Comparison of ENCODE assay signal across 25 cellular contexts in the genomic region with DNA sequence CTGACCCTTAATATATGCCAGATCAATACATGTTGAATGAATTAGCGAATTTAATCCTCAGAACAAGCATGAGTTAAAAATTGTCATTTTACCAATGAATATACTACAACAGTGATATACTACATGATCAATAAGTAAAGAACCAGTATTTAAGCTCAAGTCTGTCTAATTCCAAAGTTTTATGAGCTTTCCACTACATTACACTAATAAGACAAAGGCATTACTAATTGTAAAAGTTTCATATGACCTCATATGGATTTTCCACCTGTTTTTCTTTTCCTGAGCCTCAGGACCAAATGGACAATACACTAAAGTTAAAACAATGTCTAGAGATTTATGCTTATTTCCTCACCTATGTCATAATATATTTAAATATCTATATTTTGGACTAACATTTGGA.
A peak's percentile ranks its signal among the peaks of the same experiment; 100 is the strongest.
DNase-seq lines count a peak whose midpoint lies in the region; ATAC-seq and TF ChIP-seq lines count a peak whose summit lies in the region.
"Had no signal": no experiment of that assay in that cellular context is flagged by ENCODE, and none has a peak within 500 bp of the region (broad histone marks: within the 10 kb centered on the region; RNA-seq: fewer than 3 reads in every experiment).

No MANE protein-coding gene starts in this region.

- H3K27ac Mint-ChIP-seq in mesothelial cell of epicardium (peak overlapping the region; percentile 79), nephron progenitor cell (no peak overlapping the region)
- H3K27ac Mint-ChIP-seq: activated B cell treated with CpG ODN at 0.5 μM for 24 hours; activated naive CD8-positive, alpha-beta T cell treated with anti-CD3 and anti-CD28 coated beads, Interleukin-2, amount 10 ng/mL, durations not matched to agents 7 days and 5 days; activated T-cell treated with anti-CD3 and anti-CD28 coated beads, Interleukin-2, amount 50 U/mL, for 24 hours; memory B cell had no signal

- peaks cover 47 to 69% of the 10 kb centered on the region in 2 experiments for H3K4me1 ChIP-seq in SK-N-SH (ENCODE audit: control insufficient read depth in 1 of 2, insufficient read depth in 2 of 2, low read depth in 1 of 2, low read length in 1 of 2)

- H3K4me2 ChIP-seq in SK-N-SH: peak overlapping the region; percentile 61

- no peaks in the 10 kb centered on the region for H3K9me3 Mint-ChIP-seq in mesothelial cell of epicardium
- H3K9me3 Mint-ChIP-seq in nephron progenitor cell: no peaks in the 10 kb centered on the region
- H3K9me3 Mint-ChIP-seq: activated B cell treated with CpG ODN at 0.5 μM for 24 hours; activated naive CD8-positive, alpha-beta T cell treated with anti-CD3 and anti-CD28 coated beads, Interleukin-2, amount 10 ng/mL, durations not matched to agents 7 days and 5 days; activated T-cell treated with anti-CD3 and anti-CD28 coated beads, Interleukin-2, amount 50 U/mL, for 24 hours; memory B cell had no signal

- H3K27ac ChIP-seq in SK-N-SH (ENCODE audit: low read depth in 2 of 2, low read length in 1 of 2) (peak overlapping the region; percentile 73 to 95), VCaP (peak overlapping the region; percentile 45; the same call in 1 of the 2 replicates)
- H3K27ac ChIP-seq: HL-60, psoas muscle, transverse colon had no signal

- peaks cover 0 to 2% of the 10 kb centered on the region in 2 experiments for H3K36me3 ChIP-seq in SK-N-SH (replicated peaks in 1 of 2; ENCODE audit: control insufficient read depth in 1 of 2, insufficient read depth in 2 of 2, low read length in 1 of 2)
- H3K36me3 ChIP-seq: transverse colon had no signal

- POLR2A ChIA-PET in SK-N-SH (lab: Yijun Ruan, JAX): interaction anchor here (0.9 to 1.3 kb wide), 2 partner anchors 281 to 525 kb away, joined by 3 to 5 read pairs; no protein-coding TSS in a partner anchor

- peak overlapping the region; percentile 1 for H3K4me3 Mint-ChIP-seq in mesothelial cell of epicardium
- no peak overlapping the region for H3K4me3 Mint-ChIP-seq in nephron progenitor cell
- H3K4me3 Mint-ChIP-seq: activated B cell treated with CpG ODN at 0.5 μM for 24 hours; activated naive CD8-positive, alpha-beta T cell treated with anti-CD3 and anti-CD28 coated beads, Interleukin-2, amount 10 ng/mL, durations not matched to agents 7 days and 5 days; activated T-cell treated with anti-CD3 and anti-CD28 coated beads, Interleukin-2, amount 50 U/mL, for 24 hours; memory B cell had no signal

- H3K36me3 Mint-ChIP-seq in mesothelial cell of epicardium: no peaks in the 10 kb centered on the region
- H3K36me3 Mint-ChIP-seq in nephron progenitor cell (ENCODE audit: low read depth): peaks cover 10% of the 10 kb centered on the region

- no peak for TF ChIP-seq RAD21 in SK-N-SH (IDR thresholded peaks at IDR 0.05; ENCODE audit: low read length)

- 63% methylated on average over 1 of the region's 1 CpG for WGBS in SK-N-SH (ENCODE audit: low lambda C conversion rate)
- 92 to 95% methylated on average over 1 of the region's 1 CpG for WGBS in lower leg skin, 2 donors

- no peak for TF ChIP-seq EP300 in SK-N-SH (IDR thresholded peaks at IDR 0.05; ENCODE audit: borderline replicate concordance in 1 of 2, low read depth in 1 of 2, low read length in 1 of 2)

- H2AFZ ChIP-seq in SK-N-SH (ENCODE audit: low read depth): no peak overlapping the region

- ATAC-seq in SK-N-SH treated with all-trans-retinoic acid at 6 μM for 48 hours: no peak
- no peak for ATAC-seq in left colon
- ATAC-seq: psoas muscle, sciatic nerve had no signal

- no peaks in the 10 kb centered on the region for H3K27me3 ChIP-seq in SK-N-SH (ENCODE audit: insufficient read depth)
- H3K27me3 ChIP-seq: transverse colon had no signal

- H4K20me1 ChIP-seq in SK-N-SH (ENCODE audit: insufficient read depth): no peaks in the 10 kb centered on the region

- H3K79me2 ChIP-seq in SK-N-SH (ENCODE audit: insufficient read depth): no peaks in the 10 kb centered on the region

- H3K27me3 Mint-ChIP-seq in mesothelial cell of epicardium (ENCODE audit: low read depth) (no peaks in the 10 kb centered on the region), nephron progenitor cell (ENCODE audit: low read depth, poor library complexity) (no peaks in the 10 kb centered on the region)
- H3K27me3 Mint-ChIP-seq: activated B cell treated with CpG ODN at 0.5 μM for 24 hours; activated naive CD8-positive, alpha-beta T cell treated with anti-CD3 and anti-CD28 coated beads, Interleukin-2, amount 10 ng/mL, durations not matched to agents 7 days and 5 days; activated T-cell treated with anti-CD3 and anti-CD28 coated beads, Interleukin-2, amount 50 U/mL, for 24 hours; memory B cell had no signal

- H3K9ac ChIP-seq in SK-N-SH: peak overlapping the region; percentile 26; the same call in 1 of the 2 replicates

- CTCF ChIA-PET in SK-N-SH (lab: Yijun Ruan, JAX): interaction anchor here (1.2 to 1.4 kb wide), 3 partner anchors 20 to 94 kb away, joined by 3 to 7 read pairs (median 3); no protein-coding TSS in a partner anchor

- no peak for TF ChIP-seq CTCF in SK-N-SH (IDR thresholded peaks at IDR 0.05)
- TF ChIP-seq CTCF in VCaP (conservative IDR thresholded peaks at IDR 0.05): no peak
- TF ChIP-seq CTCF in mesothelial cell of epicardium (IDR thresholded peaks at IDR 0.05; ENCODE audit: unreplicated experiment): no peak
- no peak for TF ChIP-seq CTCF in nephron progenitor cell (IDR thresholded peaks at IDR 0.05)
- TF ChIP-seq CTCF in lower leg skin (IDR thresholded peaks at IDR 0.05): no peak

- DNase-seq in SK-N-SH: no peak
- no peak for DNase-seq in mesothelial cell of epicardium (ENCODE audit: low spot score in 2 of 2, unreplicated experiment in 2 of 2)
- no peak for DNase-seq in nephron progenitor cell
- no peak for DNase-seq in NCI-H1417 (lab: John Stamatoyannopoulos, UW)
- no peak for DNase-seq in lower leg skin (ENCODE audit: low spot score in 2 of 2)
- DNase-seq in left colon: no peak
- DNase-seq: 8988T; activated B cell treated with CpG ODN at 0.5 μM for 24 hours; activated CD4-positive, alpha-beta T cell treated with anti-CD3 and anti-CD28 coated beads, Interleukin-2, amount 50 U/mL, for 1 hour; activated gamma-delta T cell treated with Interleukin-2 at 50 U/mL for 16 hours; activated naive CD8-positive, alpha-beta T cell treated with anti-CD3 and anti-CD28 coated beads, Interleukin-2, amount 10 ng/mL, durations not matched to agents 7 days and 5 days; activated T-cell treated with anti-CD3 and anti-CD28 coated beads, Interleukin-2, amount 50 U/mL, for 24 hours; aorta; caudate nucleus; KG1; NCI-H1417 treated with DMSO at 0.1 percent for 48 hours; NCI-H2227 treated with DMSO at 0.1 percent for 48 hours; psoas muscle; stimulated activated CD4-positive, alpha-beta T cell treated with anti-CD3 and anti-CD28 coated beads, Interleukin-4, amount 100 ng/mL, for 24 hours; transverse colon had no signal

- H3K9me2 ChIP-seq in SK-N-SH: no peaks in the 10 kb centered on the region

- peaks cover 32% of the 10 kb centered on the region for H3F3A ChIP-seq in SK-N-SH (replicated peaks; ENCODE audit: insufficient read depth)

- peaks cover 88% of the 10 kb centered on the region for H3K4me1 Mint-ChIP-seq in mesothelial cell of epicardium
- H3K4me1 Mint-ChIP-seq in nephron progenitor cell: peaks cover 6% of the 10 kb centered on the region
- H3K4me1 Mint-ChIP-seq: activated B cell treated with CpG ODN at 0.5 μM for 24 hours; activated naive CD8-positive, alpha-beta T cell treated with anti-CD3 and anti-CD28 coated beads, Interleukin-2, amount 10 ng/mL, durations not matched to agents 7 days and 5 days; memory B cell had no signal

- TF ChIP-seq POLR2A in lower leg skin (IDR thresholded peaks at IDR 0.05): no peak

- no peaks in the 10 kb centered on the region for H3K9me3 ChIP-seq in SK-N-SH
- H3K9me3 ChIP-seq: psoas muscle, transverse colon had no signal

- intact Hi-C loops in lower leg skin (cut with DNase I; ENCODE audit: low total_unique reads) (no loop called here), left colon (cut with DNase I, micrococcal nuclease) (no loop called here)

- H3K4me3 ChIP-seq in SK-N-SH (ENCODE audit: low read depth in 2 of 2, low read length in 1 of 2): no peak overlapping the region
- no peak overlapping the region for H3K4me3 ChIP-seq in lower leg skin (ENCODE audit: low read depth, poor library complexity, severe bottlenecking)
- H3K4me3 ChIP-seq: psoas muscle, transverse colon had no signal

TF ChIP-seq in SK-N-SH, 30 proteins besides CTCF, POLR2A, EP300 and RAD21:
- TF ChIP-seq GABPA (IDR thresholded peaks at IDR 0.05; ENCODE audit: low read depth) (no peak), NRF1 (IDR thresholded peaks at IDR 0.05; ENCODE audit: low read depth, low read length) (no peak)

TF ChIP-seq in SK-N-SH treated with all-trans-retinoic acid at 6 μM for 48 hours, 23 proteins besides CTCF, POLR2A, EP300 and RAD21 (continues in another document):
- TF ChIP-seq TOX (CRISPR knock-in tag; IDR thresholded peaks at IDR 0.05; ENCODE audit: borderline replicate concordance): no peak
- TF ChIP-seq, protein P1, sequence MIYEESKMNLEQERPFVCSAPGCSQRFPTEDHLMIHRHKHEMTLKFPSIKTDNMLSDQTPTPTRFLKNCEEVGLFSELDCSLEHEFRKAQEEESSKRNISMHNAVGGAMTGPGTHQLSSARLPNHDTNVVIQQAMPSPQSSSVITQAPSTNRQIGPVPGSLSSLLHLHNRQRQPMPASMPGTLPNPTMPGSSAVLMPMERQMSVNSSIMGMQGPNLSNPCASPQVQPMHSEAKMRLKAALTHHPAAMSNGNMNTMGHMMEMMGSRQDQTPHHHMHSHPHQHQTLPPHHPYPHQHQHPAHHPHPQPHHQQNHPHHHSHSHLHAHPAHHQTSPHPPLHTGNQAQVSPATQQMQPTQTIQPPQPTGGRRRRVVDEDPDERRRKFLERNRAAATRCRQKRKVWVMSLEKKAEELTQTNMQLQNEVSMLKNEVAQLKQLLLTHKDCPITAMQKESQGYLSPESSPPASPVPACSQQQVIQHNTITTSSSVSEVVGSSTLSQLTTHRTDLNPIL (CRISPR knock-in tag; IDR thresholded peaks at IDR 0.05; ENCODE audit: low read depth): no peak
- no peak for TF ChIP-seq TCF4 (CRISPR knock-in tag; IDR thresholded peaks at IDR 0.05; ENCODE audit: borderline replicate concordance)
- TF ChIP-seq ZC3H10 (CRISPR knock-in tag; IDR thresholded peaks at IDR 0.05): no peak
- TF ChIP-seq CSDC2 (CRISPR knock-in tag; IDR thresholded peaks at IDR 0.05): no peak
- no peak for TF ChIP-seq ZFP3 (CRISPR knock-in tag; IDR thresholded peaks at IDR 0.05)
- no peak for TF ChIP-seq OSR1 (CRISPR knock-in tag; IDR thresholded peaks at IDR 0.05)
